Comparison of ENCODE assay signal across 17 cellular contexts in genomic region chrX:119222932-119223331, GRCh38. TPM values are rescaled to one million over a fixed set of nuclear protein-coding genes. Genes with fewer than 3 reads are reported as not detected.
DNase-seq lines count a peak whose midpoint lies in the region; ATAC-seq and TF ChIP-seq lines count a peak whose summit lies in the region.
"Had no signal": no experiment of that assay in that cellular context is flagged by ENCODE, and none has a peak within 500 bp of the region (broad histone marks: within the 10 kb centered on the region; RNA-seq: fewer than 3 reads in every experiment).

No MANE protein-coding gene starts in this region.

- no peak for TF ChIP-seq CTCF in SK-N-SH (IDR thresholded peaks at IDR 0.05)

- H3F3A ChIP-seq in SK-N-SH (replicated peaks; ENCODE audit: insufficient read depth): no peaks in the 10 kb centered on the region

- no peaks in the 10 kb centered on the region for H4K20me1 ChIP-seq in SK-N-SH (ENCODE audit: insufficient read depth)
- H4K20me1 ChIP-seq: BLaER1 treated with 17β-estradiol and CSF1 and Interleukin-3, amounts not matched to agents 10 nM and 100 nM had no signal

- no peak for TF ChIP-seq EP300 in SK-N-SH (IDR thresholded peaks at IDR 0.05; ENCODE audit: borderline replicate concordance in 1 of 2, low read depth in 1 of 2, low read length in 1 of 2)

- DNase-seq in SK-N-SH: peak; percentile 19
- peak; percentile 23 for DNase-seq in H7
- DNase-seq: AML-193; Caco-2; Calu3; CD4-positive, alpha-beta T cell; CD8-positive, alpha-beta T cell; DMS79 treated with DMSO at 0.1 percent for 48 hours; GDM1 had no signal

- H3K36me3 ChIP-seq in SK-N-SH (replicated peaks in 1 of 2; ENCODE audit: control insufficient read depth in 1 of 2, insufficient read depth in 2 of 2, low read length in 1 of 2) (no peaks in the 10 kb centered on the region), H7 (replicated peaks; ENCODE audit: control insufficient read depth, insufficient read depth, low read length) (no peaks in the 10 kb centered on the region)
- H3K36me3 ChIP-seq: BLaER1 treated with 17β-estradiol and CSF1 and Interleukin-3, amounts not matched to agents 10 nM and 100 nM had no signal

- TF ChIP-seq RAD21 in SK-N-SH (IDR thresholded peaks at IDR 0.05; ENCODE audit: low read length): no peak

- H3K27ac ChIP-seq in SK-N-SH (ENCODE audit: low read depth in 2 of 2, low read length in 1 of 2): no peak overlapping the region
- H3K27ac ChIP-seq: 22Rv1; A549; BLaER1 treated with 17β-estradiol and CSF1 and Interleukin-3, amounts not matched to agents 10 nM and 100 nM; C4-2B had no signal

- H3K4me1 ChIP-seq in SK-N-SH (ENCODE audit: control insufficient read depth in 1 of 2, insufficient read depth in 2 of 2, low read depth in 1 of 2, low read length in 1 of 2): no peaks in the 10 kb centered on the region
- H3K4me1 ChIP-seq: BLaER1 treated with 17β-estradiol and CSF1 and Interleukin-3, amounts not matched to agents 10 nM and 100 nM; Caco-2 had no signal

- H3K27me3 ChIP-seq in SK-N-SH (ENCODE audit: insufficient read depth) (peaks cover 16% of the 10 kb centered on the region; the same call in 1 of the 2 replicates), H7 (ENCODE audit: control insufficient read depth, insufficient read depth, low read length) (no peaks in the 10 kb centered on the region)
- H3K27me3 ChIP-seq: BLaER1 treated with 17β-estradiol and CSF1 and Interleukin-3, amounts not matched to agents 10 nM and 100 nM had no signal

- no peaks in the 10 kb centered on the region for H3K79me2 ChIP-seq in SK-N-SH (ENCODE audit: insufficient read depth)

- CTCF ChIA-PET in SK-N-SH (lab: Yijun Ruan, JAX): no interaction called here

- H3K4me2 ChIP-seq in SK-N-SH: no peak overlapping the region
- H3K4me2 ChIP-seq: A549; BLaER1 treated with 17β-estradiol and CSF1 and Interleukin-3, amounts not matched to agents 10 nM and 100 nM had no signal

- no peak overlapping the region for H3K4me3 ChIP-seq in SK-N-SH (ENCODE audit: low read depth in 2 of 2, low read length in 1 of 2)
- H3K4me3 ChIP-seq in H7 (ENCODE audit: insufficient read depth, low read depth, low read length): no peak overlapping the region
- H3K4me3 ChIP-seq: A549; BLaER1 treated with 17β-estradiol and CSF1 and Interleukin-3, amounts not matched to agents 10 nM and 100 nM; GM12878 had no signal

- POLR2A ChIA-PET in SK-N-SH (lab: Yijun Ruan, JAX): no interaction called here

- no peak for ATAC-seq in SK-N-SH treated with all-trans-retinoic acid at 6 μM for 48 hours
- no peak for ATAC-seq in HG03520 (IDR thresholded peaks at IDR 0.05; ENCODE audit: unreplicated experiment)
- no peak for ATAC-seq in HG02642 (IDR thresholded peaks at IDR 0.05; ENCODE audit: poor library complexity, unreplicated experiment)
- ATAC-seq: A549; CD8-positive, alpha-beta T cell; GM12878 had no signal

- H2AFZ ChIP-seq in SK-N-SH (ENCODE audit: low read depth): no peak overlapping the region

- no peaks in the 10 kb centered on the region for H3K9me2 ChIP-seq in SK-N-SH

- no peak overlapping the region for H3K9ac ChIP-seq in SK-N-SH
- H3K9ac ChIP-seq: BLaER1 treated with 17β-estradiol and CSF1 and Interleukin-3, amounts not matched to agents 10 nM and 100 nM had no signal

- no peaks in the 10 kb centered on the region for H3K9me3 ChIP-seq in SK-N-SH
- H3K9me3 ChIP-seq: A549, Caco-2 had no signal

- WGBS in SK-N-SH (ENCODE audit: low lambda C conversion rate): 53% methylated on average over 27 of the region's 37 CpGs

TF ChIP-seq in SK-N-SH, 30 proteins besides CTCF, POLR2A, EP300 and RAD21 (continues in another document):
- no peak for TF ChIP-seq FOSL2 (IDR thresholded peaks at IDR 0.05; ENCODE audit: borderline replicate concordance, low read depth)
- no peak for TF ChIP-seq TCF12 (IDR thresholded peaks at IDR 0.05)
- TF ChIP-seq JUND (IDR thresholded peaks at IDR 0.05): no peak
- no peak for TF ChIP-seq IRF3 (IDR thresholded peaks at IDR 0.05; ENCODE audit: low read depth, low read length)
- TF ChIP-seq RXRA (IDR thresholded peaks at IDR 0.05; ENCODE audit: borderline replicate concordance, low read depth): no peak
- TF ChIP-seq ZBTB33 (IDR thresholded peaks at IDR 0.05; ENCODE audit: borderline replicate concordance, low read depth): no peak
- TF ChIP-seq EZH2phosphoT487 (IDR thresholded peaks at IDR 0.05; ENCODE audit: borderline replicate concordance, low read depth): no peak

TF ChIP-seq in SK-N-SH treated with all-trans-retinoic acid at 6 μM for 48 hours, 23 proteins besides CTCF, POLR2A, EP300 and RAD21 (continues in another document):
- TF ChIP-seq TSHZ2 (CRISPR knock-in tag; IDR thresholded peaks at IDR 0.05) (no peak), OSR1 (CRISPR knock-in tag; IDR thresholded peaks at IDR 0.05) (no peak), ZFP3 (CRISPR knock-in tag; IDR thresholded peaks at IDR 0.05) (no peak), TOX (CRISPR knock-in tag; IDR thresholded peaks at IDR 0.05; ENCODE audit: borderline replicate concordance) (no peak), ESRRG (CRISPR knock-in tag; IDR thresholded peaks at IDR 0.05) (no peak), ZNF70 (CRISPR knock-in tag; IDR thresholded peaks at IDR 0.05) (no peak), BACH2 (CRISPR knock-in tag; IDR thresholded peaks at IDR 0.05; ENCODE audit: borderline replicate concordance) (no peak), ZNF565 (CRISPR knock-in tag; conservative IDR thresholded peaks at IDR 0.05; ENCODE audit: low read depth) (no peak), PPARA (CRISPR knock-in tag; IDR thresholded peaks at IDR 0.05; ENCODE audit: borderline replicate concordance) (no peak), TCF4 (CRISPR knock-in tag; IDR thresholded peaks at IDR 0.05; ENCODE audit: borderline replicate concordance) (no peak), ZFP30 (CRISPR knock-in tag; IDR thresholded peaks at IDR 0.05) (no peak), CREB5 (CRISPR knock-in tag; IDR thresholded peaks at IDR 0.05; ENCODE audit: low read depth) (no peak), PATZ1 (CRISPR knock-in tag; IDR thresholded peaks at IDR 0.05; ENCODE audit: borderline replicate concordance) (no peak), ISL1 (CRISPR knock-in tag; IDR thresholded peaks at IDR 0.05) (no peak), ZNF8 (CRISPR knock-in tag; IDR thresholded peaks at IDR 0.05) (no peak), SNAI2 (CRISPR knock-in tag; IDR thresholded peaks at IDR 0.05) (no peak)

RNA-seq across cellular contexts. Expression of gene PGRMC1, which starts 13.2 kb away (rescaled TPM):
- polyA plus RNA-seq in SK-N-SH (2012; rRNA removed): 65.3 and 77.6 TPM in 2 replicates
- polyA plus RNA-seq in SK-N-SH (2012; cell fraction: cytosol; rRNA removed): 74.8 and 85.2 TPM in 2 replicates
- 30.7 and 38.7 TPM in 2 replicates for polyA plus RNA-seq in SK-N-SH (2012; cell fraction: nucleus; rRNA removed)
- 247 and 254 TPM in 2 replicates for total RNA-seq in H7 (2014; rRNA removed; shearing (Covaris generic))
